14 cellular contexts compared by ENCODE assay signal in genomic region chr12:9607816-9608215, GRCh38. TPM values are rescaled to one million over a fixed set of nuclear protein-coding genes. Genes with fewer than 3 reads are reported as not detected.
"Had no signal": no experiment of that assay in that cellular context is flagged by ENCODE, and none has a peak within 500 bp of the region (broad histone marks: within the 10 kb centered on the region; RNA-seq: fewer than 3 reads in every experiment).

Gene KLRB1, minus strand, starts transcription at chr12:9607916. Its CDS starts 77 bp downstream, at chr12:9607839.

- H3K4me3 ChIP-seq: esophagus squamous epithelium, lung had no signal

- H3K27me3 ChIP-seq: esophagus squamous epithelium, foreskin keratinocyte had no signal

- H3K4me1 Mint-ChIP-seq: neural crest cell had no signal

- H3K36me3 ChIP-seq: esophagus squamous epithelium had no signal

- H3K4me1 ChIP-seq: esophagus squamous epithelium, foreskin keratinocyte had no signal

- H3K27ac Mint-ChIP-seq: activated T-helper 2 cell treated with anti-CD3 and anti-CD28 coated beads, Interferon-gamma antibody, Interleukin-2, Interleukin-4, amounts not matched to agents 10 μg/mL and 5 μg/mL and 100 μg/mL, durations not matched to agents 14 hours and 24 hours and 36 hours had no signal

- H3K27ac ChIP-seq: esophagus squamous epithelium, foreskin keratinocyte, VCaP had no signal

- H3K9me3 ChIP-seq: esophagus squamous epithelium had no signal

- H3K4me3 Mint-ChIP-seq: neural crest cell had no signal

- DNase-seq: activated naive CD4-positive, alpha-beta T cell treated with anti-CD3 and anti-CD28 coated beads, Interleukin-2, amount 50 U/mL, for 16 hours; aorta; esophagus squamous epithelium; foreskin keratinocyte; left cardiac atrium; stimulated activated CD4-positive, alpha-beta T cell treated with anti-CD3 and anti-CD28 coated beads, Interleukin-4, amount 100 ng/mL, for 24 hours; T1000 had no signal

- ATAC-seq: foreskin keratinocyte, left cardiac atrium had no signal

RNA-seq across cellular contexts. Expression of gene KLRB1, which starts in this region (rescaled TPM):
- total RNA-seq: bronchial epithelial cell, foreskin keratinocyte, neural crest cell, osteocyte, SK-MEL-5 had no signal
- polyA plus RNA-seq: aorta, foreskin keratinocyte had no signal
